ENCODE assay signal across 17 cellular contexts in the genomic region with DNA sequence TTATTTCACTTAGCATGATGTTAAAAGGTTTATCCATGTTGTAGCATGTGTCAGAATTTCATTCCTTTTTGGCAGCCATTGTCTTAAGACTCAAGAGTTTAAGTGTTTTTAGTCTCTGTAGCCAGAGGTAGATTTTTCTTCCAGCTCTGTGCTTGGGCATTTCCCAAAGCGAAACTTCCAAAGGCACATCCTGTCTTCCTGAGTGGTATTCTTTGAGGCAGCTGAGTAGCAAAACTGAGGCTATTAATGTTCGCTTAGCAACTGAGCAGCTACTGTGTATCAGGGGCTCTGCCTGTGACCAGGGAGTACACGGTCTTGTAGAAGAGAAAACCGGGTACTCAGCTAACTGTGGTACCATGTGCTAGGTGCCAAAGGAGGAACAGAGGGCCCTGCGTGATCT. TPM values are rescaled to one million over a fixed set of nuclear protein-coding genes. Genes with fewer than 3 reads are reported as not detected.
DNase-seq lines count a peak whose midpoint lies in the region; ATAC-seq and TF ChIP-seq lines count a peak whose summit lies in the region.
"Had no signal": no experiment of that assay in that cellular context is flagged by ENCODE, and none has a peak within 500 bp of the region (broad histone marks: within the 10 kb centered on the region; RNA-seq: fewer than 3 reads in every experiment).

No MANE protein-coding gene starts in this region.

- TF ChIP-seq CTCF in endothelial cell (IDR thresholded peaks at IDR 0.05; ENCODE audit: unreplicated experiment) (no peak), nephron (IDR thresholded peaks at IDR 0.05; ENCODE audit: unreplicated experiment in 3 of 3) (no peak), tibial artery (IDR thresholded peaks at IDR 0.05) (no peak), foreskin fibroblast (IDR thresholded peaks at IDR 0.05; ENCODE audit: low read depth, low read length) (no peak)

- H3K36me3 Mint-ChIP-seq in activated T-helper 17 cell treated with anti-CD3 and anti-CD28 coated beads, Interleukin-2, amount 50 U/mL, for 72 hours (ENCODE audit: low read depth), result peaks cover 18% of the 10 kb centered on the region
- peaks cover 21% of the 10 kb centered on the region for H3K36me3 Mint-ChIP-seq in endothelial cell (ENCODE audit: low read depth, unreplicated experiment)
- peaks cover 4% of the 10 kb centered on the region for H3K36me3 Mint-ChIP-seq in nephron (ENCODE audit: low read depth)

- no peaks in the 10 kb centered on the region for H3K9me3 Mint-ChIP-seq in activated T-helper 17 cell treated with anti-CD3 and anti-CD28 coated beads, Interleukin-2, amount 50 U/mL, for 72 hours
- H3K9me3 Mint-ChIP-seq in endothelial cell (ENCODE audit: unreplicated experiment) (no peaks in the 10 kb centered on the region), nephron (no peaks in the 10 kb centered on the region)
- H3K9me3 Mint-ChIP-seq: activated naive CD4-positive, alpha-beta T cell treated with anti-CD3 and anti-CD28 coated beads, Interleukin-2, amount 50 U/mL, for 24 hours; effector memory CD8-positive, alpha-beta T cell had no signal

- H3K27ac ChIP-seq in tibial artery (peak overlapping the region; percentile 67 to 73), SJCRH30 (no peak overlapping the region)
- H3K27ac ChIP-seq: pancreas had no signal

- ATAC-seq in activated T-helper 17 cell treated with anti-CD3 and anti-CD28 coated beads, Interleukin-2, amount 50 U/mL, for 72 hours (replicated peaks), result no peak
- ATAC-seq: effector memory CD8-positive, alpha-beta T cell had no signal

- no peaks in the 10 kb centered on the region for H3K27me3 ChIP-seq in tibial artery
- no peaks in the 10 kb centered on the region for H3K27me3 ChIP-seq in SJCRH30
- H3K27me3 ChIP-seq: BE2C, pancreas had no signal

- H3K4me1 ChIP-seq in tibial artery, result peaks cover 0 to 97% (median 52%) of the 10 kb centered on the region in 4 donors
- no peaks in the 10 kb centered on the region for H3K4me1 ChIP-seq in SJCRH30

- intact Hi-C loops in tibial artery (cut with DNase I; ENCODE audit: low total_unique reads), result loop anchor here (5.0 kb wide), 1 partner anchor 34 kb away; no protein-coding TSS in a partner anchor

- H3K4me3 ChIP-seq in tibial artery, result no peak overlapping the region
- no peak overlapping the region for H3K4me3 ChIP-seq in SJCRH30
- H3K4me3 ChIP-seq in foreskin fibroblast (ENCODE audit: low read depth in 1 of 2, low read length in 2 of 2), result no peak overlapping the region
- H3K4me3 ChIP-seq: pancreas had no signal

- H3K27me3 Mint-ChIP-seq in activated T-helper 17 cell treated with anti-CD3 and anti-CD28 coated beads, Interleukin-2, amount 50 U/mL, for 72 hours, result no peaks in the 10 kb centered on the region
- H3K27me3 Mint-ChIP-seq in endothelial cell (ENCODE audit: unreplicated experiment) (peaks cover 7% of the 10 kb centered on the region), nephron (ENCODE audit: low read depth) (no peaks in the 10 kb centered on the region)
- H3K27me3 Mint-ChIP-seq: activated naive CD4-positive, alpha-beta T cell treated with anti-CD3 and anti-CD28 coated beads, Interleukin-2, amount 50 U/mL, for 24 hours; effector memory CD8-positive, alpha-beta T cell had no signal

- H3K36me3 ChIP-seq in tibial artery, result no peaks in the 10 kb centered on the region
- no peaks in the 10 kb centered on the region for H3K36me3 ChIP-seq in SJCRH30
- H3K36me3 ChIP-seq: BE2C, pancreas had no signal

- no peaks in the 10 kb centered on the region for H3K9me3 ChIP-seq in tibial artery
- H3K9me3 ChIP-seq in SJCRH30 (replicated peaks), result no peaks in the 10 kb centered on the region
- H3K9me3 ChIP-seq: BE2C, pancreas had no signal

- H3K4me3 Mint-ChIP-seq in activated T-helper 17 cell treated with anti-CD3 and anti-CD28 coated beads, Interleukin-2, amount 50 U/mL, for 72 hours, result peak overlapping the region; percentile 74
- H3K4me3 Mint-ChIP-seq in endothelial cell (ENCODE audit: unreplicated experiment) (peak overlapping the region; percentile 40), nephron (no peak overlapping the region)
- H3K4me3 Mint-ChIP-seq: activated naive CD4-positive, alpha-beta T cell treated with anti-CD3 and anti-CD28 coated beads, Interleukin-2, amount 50 U/mL, for 24 hours; effector memory CD8-positive, alpha-beta T cell had no signal

- H3K27ac Mint-ChIP-seq in activated T-helper 17 cell treated with anti-CD3 and anti-CD28 coated beads, Interleukin-2, amount 50 U/mL, for 72 hours, result peak overlapping the region; percentile 2
- H3K27ac Mint-ChIP-seq in endothelial cell (ENCODE audit: unreplicated experiment) (peak overlapping the region; percentile 93), nephron (peak overlapping the region in 2 of 3 experiments; percentile 52 to 57)
- H3K27ac Mint-ChIP-seq: effector memory CD8-positive, alpha-beta T cell had no signal

- peaks cover 48% of the 10 kb centered on the region for H3K4me1 Mint-ChIP-seq in activated T-helper 17 cell treated with anti-CD3 and anti-CD28 coated beads, Interleukin-2, amount 50 U/mL, for 72 hours
- H3K4me1 Mint-ChIP-seq in endothelial cell (ENCODE audit: unreplicated experiment) (peaks cover 60% of the 10 kb centered on the region), nephron (peaks cover 29% of the 10 kb centered on the region)

- DNase-seq in endothelial cell (ENCODE audit: low spot score) (no peak), tibial artery (no peak), SJCRH30 (no peak), foreskin fibroblast (no peak), NCI-H146 (lab: John Stamatoyannopoulos, UW) (no peak)
- DNase-seq: BE2C; effector memory CD8-positive, alpha-beta T cell; foreskin melanocyte; mesendoderm; NCI-H1048; pancreas; small intestine; stimulated activated naive CD4-positive, alpha-beta T cell treated with Interleukin-2 at 50 U/mL for 16 hours; T-helper 1 cell had no signal

RNA-seq across cellular contexts. Expression of a gene that starts 51.9 kb away (rescaled TPM):
- 10 to 100 TPM; 45.9 to 49.0 TPM for total RNA-seq in activated T-helper 17 cell treated with anti-CD3 and anti-CD28 coated beads, Interleukin-2, amount 50 U/mL, for 72 hours
- total RNA-seq in endothelial cell (ENCODE audit: unreplicated experiment), result 98.7 TPM
- 5.1 and 5.6 TPM in 2 replicates for total RNA-seq in SJCRH30 (2014; rRNA removed; shearing (Covaris generic))

Comparison
In these comparisons a context has a peak if more than half of its experiments do, and no peak if none do; other contexts are left out.
1. H3K27ac Mint-ChIP-seq: peak in every context shown above with its lines; median percentile 93 in endothelial cell; 54 in nephron; 2 in activated T-helper 17 cell treated with anti-CD3 and anti-CD28 coated beads, Interleukin-2, amount 50 U/mL, for 72 hours.
2. H3K4me3 Mint-ChIP-seq: peak in activated T-helper 17 cell treated with anti-CD3 and anti-CD28 coated beads, Interleukin-2, amount 50 U/mL, for 72 hours (single experiment) and endothelial cell (single experiment); none in nephron (0 of 3).